24 cellular contexts compared by ENCODE assay signal in genomic region chr16:75760018-75760519, GRCh38. TPM values are rescaled to one million over a fixed set of nuclear protein-coding genes. Genes with fewer than 3 reads are reported as not detected.
DNase-seq lines count a peak whose midpoint lies in the region; ATAC-seq, FAIRE-seq and TF ChIP-seq lines count a peak whose summit lies in the region.
"Had no signal": no experiment of that assay in that cellular context is flagged by ENCODE, and none has a peak within 500 bp of the region (broad histone marks: within the 10 kb centered on the region; RNA-seq: fewer than 3 reads in every experiment).

No MANE protein-coding gene starts in this region.

- no peak overlapping the region for H2BK5ac ChIP-seq in H1 (ENCODE audit: low read depth, low read length)

- H3K4me3 ChIP-seq in A549 (no peak overlapping the region), HEK293 (ENCODE audit: low read depth, low read length) (no peak overlapping the region), H1 (ENCODE audit: extremely low read depth in 1 of 4, insufficient read depth in 2 of 4, low read depth in 3 of 4, low read length in 4 of 4) (no peak overlapping the region)
- H3K4me3 ChIP-seq: GM23248 had no signal

- no peaks in the 10 kb centered on the region for H4K20me1 ChIP-seq in H1 (replicated peaks in 1 of 2; ENCODE audit: control insufficient read depth in 1 of 2, insufficient read depth in 2 of 2, low read length in 2 of 2)

- no peak overlapping the region for H3K23ac ChIP-seq in H1 (ENCODE audit: insufficient read length)

- TF ChIP-seq RAD21 in A549 (conservative IDR thresholded peaks at IDR 0.05 in 1 of 2, IDR thresholded peaks at IDR 0.05 in 1 of 2), result no peak
- TF ChIP-seq RAD21 in H1 (IDR thresholded peaks at IDR 0.05 in 1 of 2, conservative IDR thresholded peaks at IDR 0.05 in 1 of 2; ENCODE audit: low read depth in 2 of 2, low read length in 2 of 2), result no peak

- DNase-seq in A549 (ENCODE audit: low read depth in 1 of 2, low spot score in 1 of 2) (no peak), WTC11 (ENCODE audit: low spot score) (no peak), H1 (ENCODE audit: low read depth in 1 of 2, low spot score in 2 of 2) (no peak), NCI-H2081 (lab: John Stamatoyannopoulos, UW) (no peak), posterior cingulate gyrus (no peak)
- DNase-seq: 8988T; C1 segment of cervical spinal cord; Calu3; CD4-positive, alpha-beta memory T cell; COR-L47; DMS53; DMS79 treated with DMSO at 0.1 percent for 48 hours; GM23248; H9; HFFc6 had no signal

- H3K4me1 ChIP-seq in A549 (no peaks in the 10 kb centered on the region), HEK293 (ENCODE audit: control insufficient read depth, insufficient read depth, low read length) (no peaks in the 10 kb centered on the region), H1 (replicated peaks in 1 of 4; ENCODE audit: control insufficient read depth in 3 of 4, insufficient read depth in 4 of 4, low read length in 3 of 4) (peaks cover 0 to 3% (median 1%) of the 10 kb centered on the region in 4 experiments; a peak in 2 of 7 replicates)

- H3K56ac ChIP-seq in H1 (replicated peaks; ENCODE audit: insufficient read length, low read depth, low read length), result no peak overlapping the region

- H3K36me3 ChIP-seq in HEK293 (ENCODE audit: control insufficient read depth in 2 of 2, insufficient read depth in 1 of 2, low read length in 2 of 2) (no peaks in the 10 kb centered on the region), H1 (ENCODE audit: control insufficient read depth in 2 of 4, insufficient read depth in 4 of 4, low read length in 3 of 4) (no peaks in the 10 kb centered on the region)

- H2BK12ac ChIP-seq in H1 (ENCODE audit: low read depth, low read length), result no peak overlapping the region

- no peaks in the 10 kb centered on the region for H3K4me1 Mint-ChIP-seq in WTC11

- H3K18ac ChIP-seq in H1 (ENCODE audit: extremely low read depth, low read length), result no peak overlapping the region; the same call in 1 of the 2 replicates

- H3K27me3 ChIP-seq in H1 (replicated peaks in 1 of 4; ENCODE audit: control insufficient read depth in 3 of 4, extremely low read depth in 1 of 4, insufficient read depth in 3 of 4, low read length in 3 of 4), result no peaks in the 10 kb centered on the region; a peak in 1 of 7 replicates

- no peak overlapping the region for H2BK15ac ChIP-seq in H1 (ENCODE audit: low read length)

- H2BK20ac ChIP-seq in H1 (ENCODE audit: low read length), result no peak overlapping the region

- TF ChIP-seq EP300 in A549 (IDR thresholded peaks at IDR 0.05) (no peak), H1 (IDR thresholded peaks at IDR 0.05; ENCODE audit: borderline replicate concordance in 1 of 2, low read depth in 2 of 2, low read length in 2 of 2) (no peak)

- H4K5ac ChIP-seq in H1 (ENCODE audit: insufficient read length, low read depth, low read length), result no peak overlapping the region

- CTCF ChIA-PET in A549 (lab: Yijun Ruan, JAX), result interaction anchor here (1.0 kb wide), 1 partner anchor 76 kb away, joined by 3 read pairs; no protein-coding TSS in a partner anchor
- CTCF ChIA-PET in HEK293 (lab: Yijun Ruan, JAX), result no interaction called here
- CTCF ChIA-PET in WTC11 (lab: Charles Lee), result no interaction called here
- CTCF ChIA-PET in H1 (lab: Charles Lee; ENCODE audit: partially characterized antibody), result no interaction called here

- FAIRE-seq in A549 (lab: Jason Lieb, UNC), result no peak
- no peak for FAIRE-seq in H1 (lab: Jason Lieb, UNC)
- FAIRE-seq: G401.6, GM12892 had no signal

- no peak overlapping the region for H2BK120ac ChIP-seq in H1 (replicated peaks; ENCODE audit: low read depth, low read length)

- peaks cover 30% of the 10 kb centered on the region for H3K9me3 Mint-ChIP-seq in WTC11
- H3K9me3 Mint-ChIP-seq: CD4-positive, alpha-beta memory T cell; H9; HFFc6 had no signal

- H3K27ac Mint-ChIP-seq in WTC11, result no peak overlapping the region
- H3K27ac Mint-ChIP-seq: CD4-positive, alpha-beta memory T cell; H9; HFFc6 had no signal

- H3K4me3 Mint-ChIP-seq in WTC11, result no peak overlapping the region
- H3K4me3 Mint-ChIP-seq: H9 had no signal

- H3K23me2 ChIP-seq in H1 (ENCODE audit: low read depth, low read length), result no peaks in the 10 kb centered on the region; the same call in 1 of the 2 replicates

- no peak overlapping the region for H3K14ac ChIP-seq in H1 (ENCODE audit: insufficient read length)

- H3K4ac ChIP-seq in H1 (replicated peaks; ENCODE audit: insufficient read length, low read depth, low read length), result no peak overlapping the region

- no peaks in the 10 kb centered on the region for H3K36me3 Mint-ChIP-seq in WTC11
- H3K36me3 Mint-ChIP-seq: CD4-positive, alpha-beta memory T cell had no signal

- H3K4me2 ChIP-seq in A549 (peak overlapping the region; percentile 45), H1 (ENCODE audit: insufficient read depth in 1 of 2, low read depth in 2 of 2, low read length in 2 of 2) (no peak overlapping the region)

- H3K79me1 ChIP-seq in H1 (ENCODE audit: low read depth, low read length), result no peaks in the 10 kb centered on the region

- no peak overlapping the region for H4K91ac ChIP-seq in H1 (replicated peaks; ENCODE audit: insufficient read length, low read length)

- POLR2A ChIA-PET in A549 (lab: Yijun Ruan, JAX) (no interaction called here), HEK293 (lab: Yijun Ruan, JAX) (no interaction called here), WTC11 (lab: Charles Lee) (no interaction called here), H1 (lab: Charles Lee; ENCODE audit: partially characterized antibody) (no interaction called here)

- H3K27me3 Mint-ChIP-seq in WTC11 (ENCODE audit: low read depth), result peaks cover 7% of the 10 kb centered on the region

- no peak for ATAC-seq in A549
- ATAC-seq in WTC11, result no peak
- ATAC-seq in HG03159 (IDR thresholded peaks at IDR 0.05; ENCODE audit: unreplicated experiment), result no peak
- no peak for ATAC-seq in HG02970 (IDR thresholded peaks at IDR 0.05; ENCODE audit: low FRiP score, unreplicated experiment)
- ATAC-seq: HCT116 had no signal

- WGBS in A549 (ENCODE audit: missing lambda C conversion rate), result 20% methylated on average over 1 of the region's 2 CpGs
- WGBS in H1 (ENCODE audit: extremely low coverage in 1 of 2, insufficient coverage in 1 of 2, insufficient read length in 1 of 2, insufficient replicate concordance in 2 of 2, low coverage in 1 of 2, low lambda C conversion rate in 2 of 2, missing lambda C conversion rate in 1 of 2), 2 experiments, result 7 to 91% methylated on average over 2 of the region's 2 CpGs

- H3K27ac ChIP-seq in A549 (no peak overlapping the region), HEK293 (ENCODE audit: extremely low read depth, low read depth, low read length) (no peak overlapping the region), H1 (ENCODE audit: low read depth, low read length) (no peak overlapping the region)
- H3K27ac ChIP-seq: GM23248 had no signal

- TF ChIP-seq POLR2A in A549 (IDR thresholded peaks at IDR 0.05; ENCODE audit: low read length) (no peak), H1 (IDR thresholded peaks at IDR 0.05; ENCODE audit: control extremely low read depth in 1 of 2, low read depth in 2 of 2, low read length in 2 of 2) (no peak)

- H4K8ac ChIP-seq in H1 (ENCODE audit: extremely low read depth, insufficient read depth, low read length), result no peak overlapping the region

- no peaks in the 10 kb centered on the region for H3K79me2 ChIP-seq in H1 (ENCODE audit: control insufficient read depth in 1 of 2, insufficient read depth in 2 of 2, low read length in 2 of 2)

- H3K9me3 ChIP-seq in A549 (no peaks in the 10 kb centered on the region), HEK293 (ENCODE audit: control insufficient read depth, insufficient read depth, low read depth, low read length) (no peaks in the 10 kb centered on the region), H1 (ENCODE audit: insufficient read depth in 2 of 2, low read depth in 1 of 2, low read length in 1 of 2) (no peaks in the 10 kb centered on the region)

- no peak overlapping the region for H2AK5ac ChIP-seq in H1 (ENCODE audit: low read depth, low read length)

- H3K9ac ChIP-seq in H1 (replicated peaks in 1 of 4; ENCODE audit: extremely low read depth in 1 of 4, low read depth in 3 of 4, low read length in 3 of 4), result no peak overlapping the region
- H3K9ac ChIP-seq: GM23248 had no signal

- 0 out of 2 replicates have a peak overlapping the region, but pooled peaks have one; percentile 13 for H2AFZ ChIP-seq in H1 (ENCODE audit: low read length)
- H2AFZ ChIP-seq: GM23248 had no signal

- no peak for TF ChIP-seq CTCF in A549 (IDR thresholded peaks at IDR 0.05)
- no peak for TF ChIP-seq CTCF in HEK293 (tag by site-specific recombination; IDR thresholded peaks at IDR 0.05)
- TF ChIP-seq CTCF in WTC11 (IDR thresholded peaks at IDR 0.05), result no peak
- TF ChIP-seq CTCF in H1 (IDR thresholded peaks at IDR 0.05; ENCODE audit: control extremely low read depth in 1 of 3, insufficient read depth in 1 of 3, low read depth in 1 of 3, low read length in 3 of 3), result no peak

- intact Hi-C loops in posterior cingulate gyrus (cut with DNase I), result loop anchor here (5.0 to 10.0 kb wide), 3 partner anchors 193 to 565 kb away; partner anchors contain the start of gene GABARAPL2

RNA-seq across cellular contexts. Expression of gene CPHXL, which starts 33.8 kb away (rescaled TPM):
- polyA plus RNA-seq in A549 (2011; rRNA removed), result not detected in 2 replicates
- polyA plus RNA-seq in A549 (2012; cell fraction: cytosol; rRNA removed), result not detected in 2 replicates
- not detected in 2 replicates for polyA plus RNA-seq in A549 (2012; cell fraction: nucleus; rRNA removed)
- polyA plus RNA-seq in A549 (2017; fragmentation: RNase III; extraction: RNeasy Plus Mini Kit Qiagen cat#74134 plus additional on column Dnase treatment), result not detected in 3 replicates
- not detected in 2 replicates for polyA minus RNA-seq in A549 (2011; rRNA and poly(A)+ RNA removed)
- not detected in 3 replicates for total RNA-seq in WTC11 (2021)
- not detected in 2 replicates for total RNA-seq in H1 (2021; fragmentation: NEBNext Ultra II Directional; extraction: Animal tissue kit (Norgen Biotek cat#: 25700))
- polyA plus RNA-seq in H1 (2011; rRNA removed), result not detected in 2 replicates
- not detected for polyA plus RNA-seq in H1 (2011; cell fraction: cytosol; rRNA removed)
- not detected for polyA plus RNA-seq in H1 (2011; cell fraction: nucleus; rRNA removed)
- polyA plus RNA-seq in H1 (2012, experiment 1 of 2), result not detected in 4 replicates
- not detected for polyA plus RNA-seq in H1 (2012, experiment 2 of 2)
- not detected for polyA plus RNA-seq in H1 (2013, experiment 1 of 2)
- not detected for polyA plus RNA-seq in H1 (2013, experiment 2 of 2)
- not detected in 2 replicates for polyA minus RNA-seq in H1 (2011; rRNA and poly(A)+ RNA removed)
- polyA minus RNA-seq in H1 (2011; cell fraction: cytosol; rRNA and poly(A)+ RNA removed), result not detected
- not detected for polyA minus RNA-seq in H1 (2011; cell fraction: nucleus; rRNA and poly(A)+ RNA removed)
- total RNA-seq: A673; Calu3; CD4-positive, alpha-beta memory T cell; GM23248; H4; H9; HFFc6 had no signal
- polyA plus RNA-seq: BJ; CD4-positive, alpha-beta memory T cell; GM23248 had no signal

RNA-seq across cellular contexts. Expression of gene DUXB, which starts 58.8 kb away (rescaled TPM):
- polyA plus RNA-seq in A549 (2011; rRNA removed), result not detected in 2 replicates
- not detected in 2 replicates for polyA plus RNA-seq in A549 (2012; cell fraction: cytosol; rRNA removed)
- polyA plus RNA-seq in A549 (2012; cell fraction: nucleus; rRNA removed), result not detected in 2 replicates
- not detected in 3 replicates for polyA plus RNA-seq in A549 (2017; fragmentation: RNase III; extraction: RNeasy Plus Mini Kit Qiagen cat#74134 plus additional on column Dnase treatment)
- not detected in 2 replicates for polyA minus RNA-seq in A549 (2011; rRNA and poly(A)+ RNA removed)
- total RNA-seq in WTC11 (2021), result not detected in 3 replicates
- not detected in 2 replicates for total RNA-seq in H1 (2021; fragmentation: NEBNext Ultra II Directional; extraction: Animal tissue kit (Norgen Biotek cat#: 25700))
- polyA plus RNA-seq in H1 (2011; rRNA removed), result not detected in 2 replicates
- not detected for polyA plus RNA-seq in H1 (2011; cell fraction: cytosol; rRNA removed)
- not detected for polyA plus RNA-seq in H1 (2011; cell fraction: nucleus; rRNA removed)
- not detected in 4 replicates for polyA plus RNA-seq in H1 (2012, experiment 1 of 2)
- polyA plus RNA-seq in H1 (2012, experiment 2 of 2), result not detected
- polyA plus RNA-seq in H1 (2013, experiment 1 of 2), result not detected
- polyA plus RNA-seq in H1 (2013, experiment 2 of 2), result not detected
- 0.27 TPM in 1 of 2 replicates, not detected in the other for polyA minus RNA-seq in H1 (2011; rRNA and poly(A)+ RNA removed)
- not detected for polyA minus RNA-seq in H1 (2011; cell fraction: cytosol; rRNA and poly(A)+ RNA removed)
- polyA minus RNA-seq in H1 (2011; cell fraction: nucleus; rRNA and poly(A)+ RNA removed), result not detected
- total RNA-seq: A673; Calu3; CD4-positive, alpha-beta memory T cell; GM23248; H4; H9; HFFc6 had no signal
- polyA plus RNA-seq: BJ; CD4-positive, alpha-beta memory T cell; GM23248 had no signal
